9 cellular contexts compared by ENCODE assay signal in genomic region chr20:58131111-58131510, GRCh38.
DNase-seq lines count a peak whose midpoint lies in the region; TF ChIP-seq lines count a peak whose summit lies in the region.
"Had no signal": no experiment of that assay in that cellular context is flagged by ENCODE, and none has a peak within 500 bp of the region (broad histone marks: within the 10 kb centered on the region; RNA-seq: fewer than 3 reads in every experiment).

No MANE protein-coding gene starts in this region.

- H3K4me1 ChIP-seq in H9 (ENCODE audit: insufficient read depth, low read length) (no peaks in the 10 kb centered on the region; the same call in 1 of the 2 replicates), iPS-20b (ENCODE audit: insufficient read depth, low read length) (peaks cover 21% of the 10 kb centered on the region; the same call in 1 of the 2 replicates), suprapubic skin (peaks cover 40% of the 10 kb centered on the region), stomach (peaks cover 0 to 26% (median 17%) of the 10 kb centered on the region in 4 donors)

- no peak overlapping the region for H3K56ac ChIP-seq in H9 (ENCODE audit: insufficient read length, low read depth, low read length)

- peak overlapping the region; percentile 25 for H3K4me3 ChIP-seq in WERI-Rb-1 (ENCODE audit: low read depth, low read length)
- H3K4me3 ChIP-seq in iPS-20b (ENCODE audit: low read length), result peak overlapping the region; percentile 39; the same call in 1 of the 2 replicates
- H3K4me3 ChIP-seq in suprapubic skin, result no peak overlapping the region
- no peak overlapping the region for H3K4me3 ChIP-seq in stomach

- H3K23me2 ChIP-seq in H9 (ENCODE audit: insufficient read length, low read depth, low read length, poor library complexity, severe bottlenecking), result no peaks in the 10 kb centered on the region

- H4K20me1 ChIP-seq in H9 (ENCODE audit: control insufficient read depth, insufficient read depth, insufficient read length), result no peaks in the 10 kb centered on the region

- H4K91ac ChIP-seq in H9 (ENCODE audit: insufficient read length, low read depth, low read length), result no peak overlapping the region

- H3T11ph ChIP-seq in H9 (ENCODE audit: low read length), result no peak overlapping the region

- no peak overlapping the region for H3K9ac ChIP-seq in H9 (ENCODE audit: extremely low read depth, insufficient read length, low read length)
- 0 out of 2 replicates have a peak overlapping the region, but pooled peaks have one; percentile 11 for H3K9ac ChIP-seq in iPS-20b (ENCODE audit: low read depth, low read length)

- no peak overlapping the region for H4K8ac ChIP-seq in H9 (replicated peaks; ENCODE audit: insufficient read length, low read depth, low read length)

- no peak overlapping the region for H2BK120ac ChIP-seq in H9 (ENCODE audit: low read depth, low read length, poor library complexity, severe bottlenecking)

- H3K4me3 Mint-ChIP-seq in H9, result peak overlapping the region in 1 of 2 experiments; percentile 19; a peak in 3 of 5 replicates
- H3K4me3 Mint-ChIP-seq: T-helper 1 cell treated with Interleukin-12 subunit alpha and Interleukin-12 subunit beta and Interleukin-4 antibody, amounts not matched to agents 30 μg/mL and 1 μg/mL, for 36 hours had no signal

- no peak overlapping the region for H2BK20ac ChIP-seq in H9 (ENCODE audit: low read depth, low read length, poor library complexity, severe bottlenecking)

- H3K27ac ChIP-seq in H9 (ENCODE audit: insufficient read length, low read depth, low read length) (no peak overlapping the region), WERI-Rb-1 (peak overlapping the region; percentile 53), iPS-20b (ENCODE audit: low read length) (no peak overlapping the region), suprapubic skin (peak overlapping the region; percentile 68), stomach (peak overlapping the region in 2 of 5 donors; percentile 1 to 47)

- no peaks in the 10 kb centered on the region for H3K36me3 ChIP-seq in WERI-Rb-1
- H3K36me3 ChIP-seq in iPS-20b (ENCODE audit: insufficient read depth, low read depth, low read length), result no peaks in the 10 kb centered on the region
- H3K36me3 ChIP-seq in suprapubic skin, result no peaks in the 10 kb centered on the region
- H3K36me3 ChIP-seq in stomach, result no peaks in the 10 kb centered on the region

- TF ChIP-seq POLR2A in suprapubic skin (IDR thresholded peaks at IDR 0.05) (no peak), stomach (IDR thresholded peaks at IDR 0.05) (no peak)

- TF ChIP-seq CTCF in H9 (conservative IDR thresholded peaks at IDR 0.05) (no peak), WERI-Rb-1 (IDR thresholded peaks at IDR 0.05; ENCODE audit: low read depth, low read length) (no peak), suprapubic skin (IDR thresholded peaks at IDR 0.05) (no peak), stomach (IDR thresholded peaks at IDR 0.05) (no peak)

- TF ChIP-seq EP300 in suprapubic skin (IDR thresholded peaks at IDR 0.05) (no peak), stomach (IDR thresholded peaks at IDR 0.05) (no peak)

- no peak overlapping the region for H2BK15ac ChIP-seq in H9 (ENCODE audit: low read depth, low read length)

- no peak overlapping the region for H3K14ac ChIP-seq in H9 (ENCODE audit: insufficient read depth, low read length)

- H3K9me3 ChIP-seq in H9 (ENCODE audit: control insufficient read depth, low read depth, low read length), result no peaks in the 10 kb centered on the region
- H3K9me3 ChIP-seq in WERI-Rb-1 (ENCODE audit: severe bottlenecking), result peaks cover 2% of the 10 kb centered on the region
- H3K9me3 ChIP-seq in iPS-20b (ENCODE audit: insufficient read depth, low read depth, low read length), result no peaks in the 10 kb centered on the region; the same call in 1 of the 2 replicates
- no peaks in the 10 kb centered on the region for H3K9me3 ChIP-seq in suprapubic skin
- H3K9me3 ChIP-seq in stomach, result peaks cover 0 to 8% (median 0%) of the 10 kb centered on the region in 4 donors

- WGBS in H9 (ENCODE audit: extremely low coverage, insufficient read length, low lambda C conversion rate), result no CpG with 5 or more reads among the region's 7 CpGs
- 35% methylated on average over 7 of the region's 7 CpGs for WGBS in suprapubic skin
- WGBS in stomach, 5 donors, result 32 to 42% (median 35%) methylated on average over 7 of the region's 7 CpGs

- H3K4me2 ChIP-seq in H9 (ENCODE audit: insufficient read depth, insufficient read length, low read length), result peak overlapping the region; percentile 38

- peaks cover 39 to 46% of the 10 kb centered on the region in 2 experiments for H3K4me1 Mint-ChIP-seq in H9

- H3K27me3 ChIP-seq in H9 (ENCODE audit: insufficient read depth, low read length) (no peaks in the 10 kb centered on the region), WERI-Rb-1 (ENCODE audit: insufficient read depth, low read depth, severe bottlenecking) (no peaks in the 10 kb centered on the region), iPS-20b (ENCODE audit: insufficient read depth, low read length) (peaks cover 18% of the 10 kb centered on the region), suprapubic skin (peaks cover 15% of the 10 kb centered on the region), stomach (peaks cover 0 to 65% (median 5%) of the 10 kb centered on the region in 3 donors)

- H2AFZ ChIP-seq in H9 (ENCODE audit: low read length), result no peak overlapping the region

- H3K4ac ChIP-seq in H9 (ENCODE audit: low read depth, low read length), result no peak overlapping the region

- peaks cover 10% of the 10 kb centered on the region for H3K27me3 Mint-ChIP-seq in H9 (ENCODE audit: low read depth)

- H3K79me1 ChIP-seq in H9 (ENCODE audit: insufficient read depth, low read depth, low read length, poor library complexity, severe bottlenecking), result no peaks in the 10 kb centered on the region

- no peak overlapping the region for H2BK12ac ChIP-seq in H9 (ENCODE audit: insufficient read length, low read depth, low read length)

- no peaks in the 10 kb centered on the region; a peak in 1 of 7 replicates for H3K36me3 Mint-ChIP-seq in H9 (ENCODE audit: insufficient read depth in 1 of 3, low read depth in 3 of 3)

- H4K5ac ChIP-seq in H9 (ENCODE audit: insufficient read length, low read depth, low read length), result no peak overlapping the region

- intact Hi-C loops in stomach (cut with DNase I; ENCODE audit: low total_unique reads), result no loop called here

- no peak overlapping the region for H3K23ac ChIP-seq in H9 (ENCODE audit: insufficient read length, low read depth, low read length)

- peak; percentile 38 for DNase-seq in H9
- peak; percentile 71 for DNase-seq in WERI-Rb-1
- peak; percentile 55 to 76 for DNase-seq in suprapubic skin (ENCODE audit: low spot score in 2 of 2)
- DNase-seq in NCI-H2171 treated with DMSO at 0.1 percent for 48 hours (lab: John Stamatoyannopoulos, UW), result no peak
- DNase-seq in kidney glomerular epithelial cell (lab: John Stamatoyannopoulos, UW), result no peak
- no peak for DNase-seq in stomach
- DNase-seq: NCI-H1694 had no signal

- H2AK5ac ChIP-seq in H9 (ENCODE audit: insufficient read length, low read length), result no peak overlapping the region

- H3K79me2 ChIP-seq in H9 (ENCODE audit: insufficient read depth, low read length), result no peaks in the 10 kb centered on the region

- no peak overlapping the region for H3K27ac Mint-ChIP-seq in H9
- H3K27ac Mint-ChIP-seq: T-helper 1 cell treated with Interleukin-12 subunit alpha and Interleukin-12 subunit beta and Interleukin-4 antibody, amounts not matched to agents 30 μg/mL and 1 μg/mL, for 36 hours had no signal

- no peak overlapping the region for H3K18ac ChIP-seq in H9 (ENCODE audit: insufficient read length, low read depth, low read length)

- peaks cover 6 to 9% of the 10 kb centered on the region in 2 experiments for H3K9me3 Mint-ChIP-seq in H9
- H3K9me3 Mint-ChIP-seq: T-helper 1 cell treated with Interleukin-12 subunit alpha and Interleukin-12 subunit beta and Interleukin-4 antibody, amounts not matched to agents 30 μg/mL and 1 μg/mL, for 36 hours had no signal

- no peak overlapping the region for H2BK5ac ChIP-seq in H9 (ENCODE audit: insufficient read length, low read length)

Comparison
In these comparisons a context has a peak if more than half of its experiments do, and no peak if none do; other contexts are left out.
1. DNase-seq: peak in H9 (single experiment), WERI-Rb-1 (single experiment) and suprapubic skin (2 of 2); none in NCI-H2171 treated with DMSO at 0.1 percent for 48 hours (single experiment), kidney glomerular epithelial cell (single experiment) and stomach (single experiment).
2. H3K27ac ChIP-seq: peak in WERI-Rb-1 (single experiment) and suprapubic skin (single experiment); none in H9 (single experiment) and iPS-20b (single experiment).
3. H3K4me3 ChIP-seq: peak in WERI-Rb-1 (single experiment) and iPS-20b (single experiment); none in suprapubic skin (single experiment) and stomach (0 of 4).